ENCODE assay signal across 13 cellular contexts in the genomic region with DNA sequence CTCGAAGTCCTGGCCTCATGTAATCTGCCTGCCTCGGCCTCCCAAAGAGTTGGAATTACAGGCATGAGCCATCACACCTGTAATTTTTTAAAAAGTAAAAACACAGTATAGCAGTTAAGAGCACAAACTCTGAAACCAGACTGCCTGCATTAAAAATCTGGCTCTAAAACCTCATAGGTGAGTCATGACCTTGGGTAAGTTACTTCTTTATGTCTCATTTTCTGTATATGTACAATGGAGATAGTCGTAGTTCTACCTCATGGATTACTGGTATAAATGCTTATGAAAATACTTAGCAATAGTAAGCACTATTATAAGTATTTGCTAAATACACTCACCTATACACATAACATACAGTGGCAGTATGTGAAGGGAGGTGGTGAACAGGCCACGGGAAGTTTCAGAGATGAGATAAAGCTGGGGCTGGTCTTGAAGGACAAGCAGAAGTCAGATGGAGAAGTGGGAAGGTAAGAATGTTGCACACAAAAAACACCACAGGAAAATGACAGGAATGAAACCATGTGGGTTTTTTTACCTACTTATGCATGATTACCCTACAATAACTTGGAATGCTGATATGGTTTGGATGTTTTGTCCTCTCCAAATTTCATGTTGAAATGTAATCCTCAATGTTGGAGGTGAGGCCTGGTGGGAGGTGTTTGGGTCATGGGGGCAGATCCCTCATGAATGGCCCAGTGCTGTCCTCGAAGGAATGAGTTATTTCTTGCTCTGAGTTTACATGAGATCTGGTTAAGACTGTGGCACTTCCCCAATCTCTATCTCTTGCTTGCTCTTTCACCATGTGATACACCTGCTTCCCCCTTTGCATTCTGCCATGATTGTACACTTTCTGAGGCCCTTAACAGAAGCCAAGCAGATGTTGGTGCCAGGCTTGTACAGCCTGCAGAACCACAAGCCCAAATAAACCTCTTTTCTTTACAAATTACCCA. TPM values are rescaled to one million over a fixed set of nuclear protein-coding genes. Genes with fewer than 3 reads are reported as not detected.
A peak's percentile ranks its signal among the peaks of the same experiment; 100 is the strongest.
DNase-seq lines count a peak whose midpoint lies in the region; ATAC-seq, FAIRE-seq and TF ChIP-seq lines count a peak whose summit lies in the region.
"Had no signal": no experiment of that assay in that cellular context is flagged by ENCODE, and none has a peak within 500 bp of the region (broad histone marks: within the 10 kb centered on the region; RNA-seq: fewer than 3 reads in every experiment).

No MANE protein-coding gene starts in this region.

- H3K4me2 ChIP-seq in astrocyte (ENCODE audit: low read length): peak overlapping the region; percentile 21

- DNase-seq in activated CD4-positive, alpha-beta T cell treated with anti-CD3 and anti-CD28 coated beads, Interleukin-2, amount 10 ng/mL, durations not matched to agents 24 days and 14 days: no peak
- DNase-seq in activated CD4-positive, alpha-beta T cell treated with anti-CD3 and anti-CD28 coated beads for 48 hours: no peak
- DNase-seq in NOMO-1 treated with DMSO at 0.1 percent for 48 hours (lab: John Stamatoyannopoulos, UW; ENCODE audit: unreplicated experiment): peak; percentile 79
- peak; percentile 66 for DNase-seq in astrocyte (ENCODE audit: low read depth)
- DNase-seq in spleen: no peak
- DNase-seq in stimulated activated CD8-positive, alpha-beta memory T cell treated with anti-CD3 and anti-CD28 coated beads, Interleukin-4, amount 100 ng/mL, for 48 hours: no peak
- DNase-seq in dedifferentiated amniotic fluid mesenchymal stem cell (ENCODE audit: extremely low spot score): no peak
- DNase-seq: amygdala, T-helper 9 cell, transverse colon had no signal

- no peaks in the 10 kb centered on the region for H3K36me3 ChIP-seq in astrocyte (ENCODE audit: insufficient read depth, low read length)
- H3K36me3 ChIP-seq in spleen: no peaks in the 10 kb centered on the region
- H3K36me3 ChIP-seq: transverse colon had no signal

- no peak for FAIRE-seq in astrocyte (lab: Jason Lieb, UNC)
- FAIRE-seq: G401.6, islet of Langerhans had no signal

- no peaks in the 10 kb centered on the region for H3K27me3 Mint-ChIP-seq in activated CD4-positive, alpha-beta T cell treated with anti-CD3 and anti-CD28 coated beads, Interleukin-2, amount 10 ng/mL, durations not matched to agents 24 days and 14 days
- no peaks in the 10 kb centered on the region for H3K27me3 Mint-ChIP-seq in astrocyte (ENCODE audit: low read depth, unreplicated experiment)

- H3K4me3 Mint-ChIP-seq in activated CD4-positive, alpha-beta T cell treated with anti-CD3 and anti-CD28 coated beads, Interleukin-2, amount 10 ng/mL, durations not matched to agents 24 days and 14 days: no peak overlapping the region
- H3K4me3 Mint-ChIP-seq in astrocyte (ENCODE audit: unreplicated experiment): no peak overlapping the region

- H3K4me3 ChIP-seq in astrocyte (ENCODE audit: insufficient read depth, low read depth, low read length): no peak overlapping the region
- peak overlapping the region in 1 of 8 donors; percentile 8 for H3K4me3 ChIP-seq in spleen
- H3K4me3 ChIP-seq: transverse colon had no signal

- H3K9me3 ChIP-seq in astrocyte (ENCODE audit: insufficient read depth, low read depth, low read length): no peaks in the 10 kb centered on the region
- H3K9me3 ChIP-seq in spleen: no peaks in the 10 kb centered on the region
- H3K9me3 ChIP-seq: transverse colon had no signal

- no peak for TF ChIP-seq CTCF in astrocyte (IDR thresholded peaks at IDR 0.05; ENCODE audit: insufficient read depth, low read depth, low read length)
- TF ChIP-seq CTCF in spleen (IDR thresholded peaks at IDR 0.05 in 8 of 11, conservative IDR thresholded peaks at IDR 0.05 in 3 of 11): no peak

- H3K36me3 Mint-ChIP-seq in activated CD4-positive, alpha-beta T cell treated with anti-CD3 and anti-CD28 coated beads, Interleukin-2, amount 10 ng/mL, durations not matched to agents 24 days and 14 days (ENCODE audit: low read depth): peaks cover 7% of the 10 kb centered on the region
- H3K36me3 Mint-ChIP-seq in astrocyte (ENCODE audit: low read depth, unreplicated experiment): no peaks in the 10 kb centered on the region

- H3K27ac ChIP-seq in astrocyte (ENCODE audit: low read depth, low read length): no peak overlapping the region
- peak overlapping the region in 7 of 8 donors; percentile 11 to 65 (median 34) for H3K27ac ChIP-seq in spleen
- H3K27ac ChIP-seq: transverse colon had no signal

- no peak overlapping the region for H3K9ac ChIP-seq in astrocyte (ENCODE audit: low read length)

- H3K27ac Mint-ChIP-seq in activated CD4-positive, alpha-beta T cell treated with anti-CD3 and anti-CD28 coated beads, Interleukin-2, amount 10 ng/mL, durations not matched to agents 24 days and 14 days: peak overlapping the region; percentile 1
- H3K27ac Mint-ChIP-seq in astrocyte (ENCODE audit: unreplicated experiment): no peak overlapping the region

- H3K27me3 ChIP-seq in astrocyte (ENCODE audit: insufficient read depth, low read length): no peaks in the 10 kb centered on the region
- no peaks in the 10 kb centered on the region for H3K27me3 ChIP-seq in spleen (replicated peaks in 1 of 7)
- H3K27me3 ChIP-seq: transverse colon had no signal

- 66 to 78% (median 74%) methylated on average over 5 of the region's 5 CpGs for WGBS in spleen, 5 donors

- H3K4me1 Mint-ChIP-seq in activated CD4-positive, alpha-beta T cell treated with anti-CD3 and anti-CD28 coated beads, Interleukin-2, amount 10 ng/mL, durations not matched to agents 24 days and 14 days: peaks cover 30% of the 10 kb centered on the region
- peaks cover 3% of the 10 kb centered on the region for H3K4me1 Mint-ChIP-seq in astrocyte (ENCODE audit: low read depth, unreplicated experiment)

- peaks cover 71% of the 10 kb centered on the region for H3K79me2 ChIP-seq in astrocyte (ENCODE audit: insufficient read depth, low read length)

- no peak for ATAC-seq in HG03280 (IDR thresholded peaks at IDR 0.05; ENCODE audit: unreplicated experiment)

- no peaks in the 10 kb centered on the region for H3K9me3 Mint-ChIP-seq in activated CD4-positive, alpha-beta T cell treated with anti-CD3 and anti-CD28 coated beads, Interleukin-2, amount 10 ng/mL, durations not matched to agents 24 days and 14 days
- no peaks in the 10 kb centered on the region for H3K9me3 Mint-ChIP-seq in astrocyte (ENCODE audit: unreplicated experiment)

- peaks cover 65% of the 10 kb centered on the region for H4K20me1 ChIP-seq in astrocyte (ENCODE audit: insufficient read depth, low read length)

- H3K4me1 ChIP-seq in astrocyte (ENCODE audit: insufficient read depth, low read length): peaks cover 4% of the 10 kb centered on the region
- H3K4me1 ChIP-seq in spleen: peaks cover 0 to 67% (median 13%) of the 10 kb centered on the region in 6 donors

- TF ChIP-seq POLR2A in spleen (IDR thresholded peaks at IDR 0.05): no peak

- intact Hi-C loops in activated CD4-positive, alpha-beta T cell treated with anti-CD3 and anti-CD28 coated beads, Interleukin-2, amount 10 ng/mL, durations not matched to agents 24 days and 14 days (cut with micrococcal nuclease): no loop called here
- intact Hi-C loops in spleen (cut with DNase I; ENCODE audit: low total_unique reads): no loop called here

- no peak overlapping the region for H2AFZ ChIP-seq in astrocyte (ENCODE audit: low read depth, low read length)

RNA-seq across cellular contexts. Expression of a gene that starts 33.9 kb away (rescaled TPM):
- total RNA-seq in activated CD4-positive, alpha-beta T cell treated with anti-CD3 and anti-CD28 coated beads, Interleukin-2, amount 10 ng/mL, durations not matched to agents 24 days and 14 days: 4.5 and 5.5 TPM in 2 replicates
- total RNA-seq in astrocyte (24.3 and 26.8 TPM in 2 replicates), spleen (10 to 100 TPM; 51.4 to 73.9 (median 57.5) TPM)
- polyA plus RNA-seq in spleen: 10 to 100 TPM; 18.2 to 26.6 (median 23.3) TPM

Comparison
In these comparisons a context has a peak if more than half of its experiments do, and no peak if none do; other contexts are left out.
1. DNase-seq: peak in NOMO-1 treated with DMSO at 0.1 percent for 48 hours (single experiment) and astrocyte (single experiment); none in activated CD4-positive, alpha-beta T cell treated with anti-CD3 and anti-CD28 coated beads, Interleukin-2, amount 10 ng/mL, durations not matched to agents 24 days and 14 days (single experiment), activated CD4-positive, alpha-beta T cell treated with anti-CD3 and anti-CD28 coated beads for 48 hours (single experiment), spleen (single experiment), stimulated activated CD8-positive, alpha-beta memory T cell treated with anti-CD3 and anti-CD28 coated beads, Interleukin-4, amount 100 ng/mL, for 48 hours (single experiment) and dedifferentiated amniotic fluid mesenchymal stem cell (single experiment).